Comparison of ENCODE assay signal across 1 cellular context in genomic region chr3:94225176-94225742, GRCh38.
TF ChIP-seq lines count a peak whose summit lies in the region.

No MANE protein-coding gene starts in this region.

TF ChIP-seq in GM23338, 12 proteins besides CTCF, POLR2A, EP300 and RAD21 (continued from another document):
- no peak for TF ChIP-seq NANOG (IDR thresholded peaks at IDR 0.05; ENCODE audit: borderline replicate concordance)
